ENCODE assay signal across 8 cellular contexts in the genomic region with DNA sequence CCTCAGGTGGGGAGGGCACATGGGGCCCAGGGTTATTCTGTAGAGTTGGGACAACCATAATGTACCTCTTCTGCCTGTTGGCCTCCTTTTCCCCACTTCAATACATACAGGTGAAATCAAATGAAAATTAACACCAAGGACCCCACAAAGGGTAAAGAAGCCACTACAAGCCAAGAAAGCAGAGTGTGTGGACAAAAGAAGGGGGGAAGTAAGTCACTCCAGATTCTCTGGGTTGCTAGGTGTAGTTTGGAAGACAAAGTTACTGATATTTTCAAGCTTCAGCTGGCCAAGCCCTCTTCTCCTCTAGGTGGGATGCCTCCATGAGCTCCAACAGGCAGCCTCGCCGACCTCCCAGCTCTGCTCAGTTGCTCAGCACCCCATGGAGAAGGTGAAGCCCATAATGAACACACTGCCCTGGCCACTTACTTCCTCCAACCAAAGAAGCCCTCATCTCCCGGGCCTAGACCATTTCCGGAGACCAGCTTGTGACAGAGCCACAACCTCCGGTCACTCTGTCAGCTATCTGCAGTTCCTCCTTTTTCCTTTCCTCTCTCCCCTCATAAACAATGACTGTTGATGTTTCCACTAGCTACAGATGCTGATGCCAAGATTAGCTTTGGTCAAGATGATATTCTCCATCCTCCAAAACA.
DNase-seq lines count a peak whose midpoint lies in the region; ATAC-seq and TF ChIP-seq lines count a peak whose summit lies in the region.

No MANE protein-coding gene starts in this region.

- no peak overlapping the region for H3K4me3 Mint-ChIP-seq in osteocyte (ENCODE audit: unreplicated experiment)

- DNase-seq in HL-60 (ENCODE audit: low read depth in 1 of 2, low spot score in 1 of 2) (peak; percentile 48 to 90), ascending aorta (ENCODE audit: low spot score in 2 of 2) (peak; percentile 30 to 73), right cardiac atrium (peak; percentile 59 to 70 (median 63)), smooth muscle cell (lab: John Stamatoyannopoulos, UW; ENCODE audit: unreplicated experiment) (no peak), islet precursor cell (no peak), DMS153 treated with DMSO at 0.1 percent for 48 hours (lab: John Stamatoyannopoulos, UW; ENCODE audit: unreplicated experiment) (no peak), osteocyte (ENCODE audit: extremely low spot score, unreplicated experiment) (no peak)
- no peak for DNase-seq in activated T-cell treated with anti-CD3 and anti-CD28 coated beads, Interleukin-2, amount 50 U/mL, for 48 hours

- no peaks in the 10 kb centered on the region for H3F3A ChIP-seq in smooth muscle cell (ENCODE audit: low read depth)

- H3K4me1 Mint-ChIP-seq in osteocyte (ENCODE audit: unreplicated experiment): peaks cover 16% of the 10 kb centered on the region

- H3K9me3 Mint-ChIP-seq in osteocyte (ENCODE audit: unreplicated experiment): no peaks in the 10 kb centered on the region

- peaks cover 11% of the 10 kb centered on the region for H3K27me3 Mint-ChIP-seq in osteocyte (ENCODE audit: unreplicated experiment)

- H3K36me3 ChIP-seq in ascending aorta (no peaks in the 10 kb centered on the region), smooth muscle cell (ENCODE audit: low read depth) (no peaks in the 10 kb centered on the region)

- no peaks in the 10 kb centered on the region for H3K79me2 ChIP-seq in smooth muscle cell (ENCODE audit: low read depth)

- no peaks in the 10 kb centered on the region for H3K9me3 ChIP-seq in ascending aorta
- no peaks in the 10 kb centered on the region for H3K9me3 ChIP-seq in right cardiac atrium (ENCODE audit: control insufficient read depth, low read length)
- no peaks in the 10 kb centered on the region for H3K9me3 ChIP-seq in smooth muscle cell (replicated peaks; ENCODE audit: low read depth)

- no peak overlapping the region for H3K4me3 ChIP-seq in HL-60 (replicated peaks; ENCODE audit: insufficient read depth, low read length)
- no peak overlapping the region for H3K4me3 ChIP-seq in ascending aorta
- H3K4me3 ChIP-seq in right cardiac atrium (ENCODE audit: low read length): no peak overlapping the region
- no peak overlapping the region for H3K4me3 ChIP-seq in smooth muscle cell

- no peak for TF ChIP-seq CTCF in HL-60 (IDR thresholded peaks at IDR 0.05; ENCODE audit: insufficient read depth, low read length)
- no peak for TF ChIP-seq CTCF in ascending aorta (IDR thresholded peaks at IDR 0.05)
- TF ChIP-seq CTCF in smooth muscle cell (IDR thresholded peaks at IDR 0.05; ENCODE audit: borderline replicate concordance, insufficient read depth, poor library complexity, severe bottlenecking): no peak
- no peak for TF ChIP-seq CTCF in osteocyte (IDR thresholded peaks at IDR 0.05)

- H4K20me1 ChIP-seq in smooth muscle cell (ENCODE audit: low read depth): no peaks in the 10 kb centered on the region

- intact Hi-C loops in ascending aorta (cut with DNase I) (no loop called here), right cardiac atrium (cut with DNase I) (no loop called here)

- no peak overlapping the region for H2AFZ ChIP-seq in smooth muscle cell (ENCODE audit: low read depth)

- ATAC-seq in right cardiac atrium: peak; percentile 81 to 89

- H3K36me3 Mint-ChIP-seq in osteocyte (ENCODE audit: unreplicated experiment): no peaks in the 10 kb centered on the region

- no peak overlapping the region for H3K9ac ChIP-seq in smooth muscle cell (ENCODE audit: low read depth)

- H3K4me2 ChIP-seq in smooth muscle cell: no peak overlapping the region

- H3K4me1 ChIP-seq in ascending aorta (no peaks in the 10 kb centered on the region), right cardiac atrium (ENCODE audit: control insufficient read depth, insufficient read depth, low read length) (peaks cover 9% of the 10 kb centered on the region), smooth muscle cell (ENCODE audit: low read depth) (no peaks in the 10 kb centered on the region)

- H3K27me3 ChIP-seq in HL-60 (ENCODE audit: insufficient read depth, poor library complexity, severe bottlenecking) (no peaks in the 10 kb centered on the region), ascending aorta (no peaks in the 10 kb centered on the region), right cardiac atrium (ENCODE audit: control insufficient read depth, insufficient read depth) (no peaks in the 10 kb centered on the region), smooth muscle cell (ENCODE audit: low read depth) (no peaks in the 10 kb centered on the region)

- H3K27ac ChIP-seq in HL-60 (replicated peaks) (peak overlapping the region; percentile 79), ascending aorta (peak overlapping the region; percentile 46 to 56), right cardiac atrium (ENCODE audit: low read length) (peak overlapping the region; percentile 82), smooth muscle cell (ENCODE audit: low read depth) (peak overlapping the region; percentile 77)

- 55% methylated on average over 5 of the region's 5 CpGs for WGBS in right cardiac atrium
- WGBS in smooth muscle cell (ENCODE audit: low lambda C conversion rate): 91% methylated on average over 5 of the region's 5 CpGs

- no peak overlapping the region for H3K27ac Mint-ChIP-seq in osteocyte (ENCODE audit: unreplicated experiment)

Comparison
In these comparisons a context has a peak if more than half of its experiments do, and no peak if none do; other contexts are left out.
1. DNase-seq: peak in HL-60 (2 of 2), ascending aorta (2 of 2) and right cardiac atrium (3 of 3); none in smooth muscle cell (single experiment), activated T-cell treated with anti-CD3 and anti-CD28 coated beads, Interleukin-2, amount 50 U/mL, for 48 hours (0 of 2), islet precursor cell (single experiment), DMS153 treated with DMSO at 0.1 percent for 48 hours (single experiment) and osteocyte (single experiment).
2. Peak in every context shown above with its lines, with median percentiles within 50 percentile points of each other: H3K27ac ChIP-seq.